Comparison of ENCODE assay signal across 8 cellular contexts in the genomic region with DNA sequence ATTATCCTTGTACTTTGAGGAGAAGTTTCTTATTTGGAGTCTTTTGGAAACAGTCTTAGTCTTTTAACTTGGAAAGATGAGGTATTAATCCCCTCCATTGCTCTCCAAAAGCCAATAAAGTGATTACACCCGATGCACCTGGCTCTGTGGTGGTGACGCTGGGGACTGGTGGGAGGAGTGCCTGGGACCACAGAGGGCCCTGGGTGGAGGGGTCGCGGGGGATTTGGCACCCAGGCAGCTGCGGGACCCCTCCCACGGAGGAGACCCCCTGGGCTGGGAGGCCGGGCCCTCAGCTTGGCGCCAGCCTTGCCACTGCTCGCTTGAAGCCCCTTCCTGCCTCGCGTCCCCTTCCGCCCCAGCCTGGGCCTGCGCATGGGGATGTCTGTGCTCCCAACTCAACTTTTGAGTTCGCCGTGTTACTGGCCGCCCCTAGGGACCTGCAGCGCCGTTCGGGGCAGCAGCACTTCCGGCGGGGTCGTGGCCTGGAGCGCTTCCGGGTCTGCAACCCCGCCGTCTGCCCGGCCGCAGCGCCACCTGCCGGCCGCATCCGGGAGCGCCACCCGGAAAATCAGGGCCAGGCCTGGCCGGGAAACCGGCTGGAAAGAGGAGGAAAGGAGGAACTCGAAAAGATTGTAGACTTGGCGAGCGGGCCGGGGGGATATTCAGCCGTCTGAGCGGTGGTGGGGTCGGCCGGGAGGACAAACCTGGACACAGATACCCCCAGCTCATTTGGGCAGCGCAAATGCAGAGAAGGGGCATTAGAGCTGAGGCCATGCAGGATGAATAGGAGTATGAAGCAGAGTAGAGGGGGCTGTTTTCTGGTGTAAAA. TPM values are rescaled to one million over a fixed set of nuclear protein-coding genes. Genes with fewer than 3 reads are reported as not detected.
A peak's percentile ranks its signal among the peaks of the same experiment; 100 is the strongest.
DNase-seq lines count a peak whose midpoint lies in the region; ATAC-seq and TF ChIP-seq lines count a peak whose summit lies in the region.

No MANE protein-coding gene starts in this region.

- H3K36me3 ChIP-seq in mucosa of descending colon (ENCODE audit: low read depth), result no peaks in the 10 kb centered on the region

- TF ChIP-seq CTCF in mucosa of descending colon (IDR thresholded peaks at IDR 0.05), result peak; percentile 91

- peak overlapping the region; percentile 97 for H3K27ac Mint-ChIP-seq in stimulated activated memory B cell treated with anti-CD40 and anti-IgM and Interleukin-4, amounts not matched to agents 10 μg/mL and 1 μg/mL and 100 μg/mL, for 72 hours

- peaks cover 45% of the 10 kb centered on the region for H3K4me1 Mint-ChIP-seq in stimulated activated memory B cell treated with anti-CD40 and anti-IgM and Interleukin-4, amounts not matched to agents 10 μg/mL and 1 μg/mL and 100 μg/mL, for 72 hours

- no peaks in the 10 kb centered on the region for H3K27me3 Mint-ChIP-seq in stimulated activated memory B cell treated with anti-CD40 and anti-IgM and Interleukin-4, amounts not matched to agents 10 μg/mL and 1 μg/mL and 100 μg/mL, for 72 hours

- H3K9me3 Mint-ChIP-seq in stimulated activated memory B cell treated with anti-CD40 and anti-IgM and Interleukin-4, amounts not matched to agents 10 μg/mL and 1 μg/mL and 100 μg/mL, for 72 hours, result no peaks in the 10 kb centered on the region

- ATAC-seq in HG02981 (IDR thresholded peaks at IDR 0.05; ENCODE audit: unreplicated experiment) (peak; percentile 30), mucosa of descending colon (peak; percentile 46)
- ATAC-seq in stimulated activated memory B cell treated with anti-CD40 and anti-IgM and Interleukin-4, amounts not matched to agents 10 μg/mL and 1 μg/mL and 100 μg/mL, for 72 hours, result peak; percentile 59

- H3K9me3 ChIP-seq in mucosa of descending colon, result no peaks in the 10 kb centered on the region

- H3K4me3 Mint-ChIP-seq in stimulated activated memory B cell treated with anti-CD40 and anti-IgM and Interleukin-4, amounts not matched to agents 10 μg/mL and 1 μg/mL and 100 μg/mL, for 72 hours, result peak overlapping the region; percentile 94

- H3K4me1 ChIP-seq in mucosa of descending colon (ENCODE audit: low read depth), result peaks cover 55% of the 10 kb centered on the region

- peaks cover 61% of the 10 kb centered on the region for H3K36me3 Mint-ChIP-seq in stimulated activated memory B cell treated with anti-CD40 and anti-IgM and Interleukin-4, amounts not matched to agents 10 μg/mL and 1 μg/mL and 100 μg/mL, for 72 hours

- H3K4me3 ChIP-seq in mucosa of descending colon, result no peak overlapping the region

- intact Hi-C loops in mucosa of descending colon (cut with DNase I, micrococcal nuclease), result loop anchor here (5.0 to 10.0 kb wide), 2 partner anchors 36 to 119 kb away; partner anchors contain the start of genes AP3D1 (in 1 of the 2), PLEKHJ1 (in 1 of the 2) and SF3A2 (in 1 of the 2)

- peak; percentile 79 for DNase-seq in Daoy (ENCODE audit: low read depth)
- peak; percentile 75 to 87 for DNase-seq in NOMO-1 (lab: John Stamatoyannopoulos, UW; ENCODE audit: unreplicated experiment in 2 of 2)
- DNase-seq in activated CD8-positive, alpha-beta memory T cell treated with anti-CD3 and anti-CD28 coated beads, Interleukin-2, amount 50 U/mL, for 1 hour (ENCODE audit: extremely low read depth), result peak; percentile 46
- peak; percentile 98 for DNase-seq in epidermal melanocyte (ENCODE audit: insufficient read length, low spot score)
- peak; percentile 82 to 92 (median 91) for DNase-seq in mucosa of descending colon
- DNase-seq in OCI-M2 (lab: John Stamatoyannopoulos, UW; ENCODE audit: unreplicated experiment), result no peak

RNA-seq across cellular contexts. Expression of gene PEAK3, which starts 8.4 kb away (rescaled TPM):
- total RNA-seq in Daoy (2014; rRNA removed; shearing (Covaris generic)), result not detected in 2 replicates
- 1 to 10 TPM in 2 of 3 donors, under 1 TPM in 1; 0.29 to 1.4 (median 1.1) TPM for total RNA-seq in mucosa of descending colon

RNA-seq across cellular contexts. Expression of gene JSRP1, which starts 17.4 kb away (rescaled TPM):
- total RNA-seq in Daoy (2014; rRNA removed; shearing (Covaris generic)), result 1.6 TPM in 1 of 2 replicates, not detected in the other
- 1 to 10 TPM in 1 of 3 donors, under 1 TPM in 2; 0.38 to 2.4 (median 0.87) TPM for total RNA-seq in mucosa of descending colon

RNA-seq across cellular contexts. Expression of gene AMH, which starts 24.4 kb away (rescaled TPM):
- total RNA-seq in Daoy (2014; rRNA removed; shearing (Covaris generic)), result 0.51 and 2.2 TPM in 2 replicates
- total RNA-seq in mucosa of descending colon, result 1 to 10 TPM; 2.7 to 5.1 (median 3.8) TPM

RNA-seq across cellular contexts. Expression of gene LINGO3, which starts 34.4 kb away (rescaled TPM):
- total RNA-seq in Daoy (2014; rRNA removed; shearing (Covaris generic)), result 0.23 and 0.24 TPM in 2 replicates
- not detected for total RNA-seq in mucosa of descending colon

RNA-seq across cellular contexts. Expression of gene SF3A2, which starts 36.9 kb away (rescaled TPM):
- total RNA-seq in Daoy (2014; rRNA removed; shearing (Covaris generic)), result 26.3 and 47.7 TPM in 2 replicates
- 10 to 100 TPM; 60.6 to 81.2 (median 68.2) TPM for total RNA-seq in mucosa of descending colon
